Comparison of ENCODE assay signal across 9 cellular contexts in genomic region chr9:72149231-72149975, GRCh38. TPM values are rescaled to one million over a fixed set of nuclear protein-coding genes. Genes with fewer than 3 reads are reported as not detected.
DNase-seq lines count a peak whose midpoint lies in the region; ATAC-seq, FAIRE-seq and TF ChIP-seq lines count a peak whose summit lies in the region.
"Had no signal": no experiment of that assay in that cellular context is flagged by ENCODE, and none has a peak within 500 bp of the region (broad histone marks: within the 10 kb centered on the region; RNA-seq: fewer than 3 reads in every experiment).

GDA (plus strand) TSS chr9:72149440; CDS start chr9:72149560, 120 bp downstream.

- H3K36me3 Mint-ChIP-seq in stimulated activated memory B cell treated with anti-CD40 and anti-IgM and Interleukin-4, amounts not matched to agents 10 μg/mL and 1 μg/mL and 100 μg/mL, for 72 hours = no peaks in the 10 kb centered on the region

- no peak within 1 kb of the TSS for H3K4me3 Mint-ChIP-seq in stimulated activated memory B cell treated with anti-CD40 and anti-IgM and Interleukin-4, amounts not matched to agents 10 μg/mL and 1 μg/mL and 100 μg/mL, for 72 hours

- H3K4me1 Mint-ChIP-seq in stimulated activated memory B cell treated with anti-CD40 and anti-IgM and Interleukin-4, amounts not matched to agents 10 μg/mL and 1 μg/mL and 100 μg/mL, for 72 hours = peaks cover 4% of the 10 kb centered on the region

- no peaks in the 10 kb centered on the region for H3K9me3 Mint-ChIP-seq in stimulated activated memory B cell treated with anti-CD40 and anti-IgM and Interleukin-4, amounts not matched to agents 10 μg/mL and 1 μg/mL and 100 μg/mL, for 72 hours

- H3K36me3 ChIP-seq in bronchial epithelial cell (ENCODE audit: control insufficient read depth, insufficient read depth, low read length) (no peaks in the 10 kb centered on the region), mucosa of rectum (ENCODE audit: control insufficient read depth in 2 of 2, insufficient read depth in 2 of 2, low read length in 2 of 2) (no peaks in the 10 kb centered on the region)

- peak within 1 kb of the TSS; percentile 33 for H3K4me3 ChIP-seq in bronchial epithelial cell (ENCODE audit: low read depth, low read length)
- peak within 1 kb of the TSS; percentile 71 to 75 for H3K4me3 ChIP-seq in mucosa of rectum (ENCODE audit: low read length in 2 of 2)

- H3K27ac Mint-ChIP-seq in stimulated activated memory B cell treated with anti-CD40 and anti-IgM and Interleukin-4, amounts not matched to agents 10 μg/mL and 1 μg/mL and 100 μg/mL, for 72 hours = no peak within 1 kb of the TSS

- H3K27me3 Mint-ChIP-seq in stimulated activated memory B cell treated with anti-CD40 and anti-IgM and Interleukin-4, amounts not matched to agents 10 μg/mL and 1 μg/mL and 100 μg/mL, for 72 hours = peaks cover 56% of the 10 kb centered on the region

- no peaks in the 10 kb centered on the region for H3K9me3 ChIP-seq in mucosa of rectum (ENCODE audit: control insufficient read depth in 2 of 2, low read length in 2 of 2)

- FAIRE-seq in bronchial epithelial cell (lab: Jason Lieb, UNC) = no peak

- H3K4me1 ChIP-seq in mucosa of rectum (ENCODE audit: control insufficient read depth in 2 of 2, insufficient read depth in 2 of 2, low read length in 2 of 2) = peaks cover 3 to 8% of the 10 kb centered on the region in 2 donors

- TF ChIP-seq CTCF in bronchial epithelial cell (IDR thresholded peaks at IDR 0.05; ENCODE audit: insufficient read depth, low read length, severe bottlenecking) = no peak

- H3K27ac ChIP-seq in mucosa of rectum (ENCODE audit: low read depth in 2 of 2, low read length in 2 of 2) = peak within 1 kb of the TSS; percentile 71 to 85

- DNase-seq in Daoy (ENCODE audit: low read depth) = peak; percentile 52
- no peak for DNase-seq in bronchial epithelial cell (ENCODE audit: low read depth)
- DNase-seq in dermis blood vessel endothelial cell = no peak
- no peak for DNase-seq in HCEC 1CT
- DNase-seq in OCI-M2 (lab: John Stamatoyannopoulos, UW; ENCODE audit: unreplicated experiment) = no peak
- DNase-seq: NCI-H774 had no signal

- peaks cover 5% of the 10 kb centered on the region for H3K27me3 ChIP-seq in bronchial epithelial cell (ENCODE audit: control insufficient read depth, insufficient read depth, low read length)
- peaks cover 0 to 3% of the 10 kb centered on the region in 2 donors for H3K27me3 ChIP-seq in mucosa of rectum (ENCODE audit: control insufficient read depth in 2 of 2, insufficient read depth in 2 of 2, low read length in 2 of 2)

- peak within 1 kb of the TSS; percentile 17 to 78 for H3K9ac ChIP-seq in mucosa of rectum (ENCODE audit: low read depth in 1 of 2, low read length in 2 of 2)

- peak; percentile 37 for ATAC-seq in HG02798 (IDR thresholded peaks at IDR 0.05; ENCODE audit: poor library complexity, unreplicated experiment)
- no peak for ATAC-seq in stimulated activated memory B cell treated with anti-CD40 and anti-IgM and Interleukin-4, amounts not matched to agents 10 μg/mL and 1 μg/mL and 100 μg/mL, for 72 hours

RNA-seq across cellular contexts. Expression of gene GDA, which starts in this region (rescaled TPM):
- total RNA-seq in Daoy (2014; rRNA removed; shearing (Covaris generic)) = 1.0 and 3.7 TPM in 2 replicates
- total RNA-seq in bronchial epithelial cell (1.8 and 4.4 TPM in 2 replicates), dermis blood vessel endothelial cell (0.17 and 0.19 TPM in 2 replicates)
